ENCODE assay signal across 34 cellular contexts in the genomic region with DNA sequence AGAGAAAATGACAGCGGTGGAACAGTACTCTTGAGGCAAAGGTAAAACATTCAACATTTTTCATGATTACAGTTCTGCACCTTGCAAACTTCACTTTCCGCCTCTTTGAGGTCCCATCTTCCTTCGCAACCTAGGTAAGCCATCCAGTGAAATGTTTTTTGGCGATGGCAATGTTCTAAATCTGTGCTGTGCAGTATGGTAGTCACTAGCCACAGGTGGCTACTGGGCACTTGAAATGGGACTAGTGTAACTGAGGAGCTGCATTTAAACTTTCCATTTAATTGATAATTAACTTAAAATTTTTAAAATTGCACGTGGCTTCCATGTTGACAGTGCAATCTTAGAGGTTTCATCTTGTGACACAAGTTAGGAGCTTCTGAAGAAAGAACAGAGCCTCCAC. TPM values are rescaled to one million over a fixed set of nuclear protein-coding genes. Genes with fewer than 3 reads are reported as not detected.
DNase-seq lines count a peak whose midpoint lies in the region; ATAC-seq and TF ChIP-seq lines count a peak whose summit lies in the region.
"Had no signal": no experiment of that assay in that cellular context is flagged by ENCODE, and none has a peak within 500 bp of the region (broad histone marks: within the 10 kb centered on the region; RNA-seq: fewer than 3 reads in every experiment).

No MANE protein-coding gene starts in this region.

- H3K4me3 ChIP-seq in HEK293 (ENCODE audit: low read depth, low read length) = no peak overlapping the region
- H3K4me3 ChIP-seq: A549; BLaER1; BLaER1 treated with 17β-estradiol and CSF1 and Interleukin-3, amounts not matched to agents 10 nM and 100 nM had no signal

- H3K36me3 ChIP-seq in HEK293 (ENCODE audit: control insufficient read depth in 2 of 2, insufficient read depth in 1 of 2, low read length in 2 of 2) = no peaks in the 10 kb centered on the region
- H3K36me3 ChIP-seq: BE2C; BLaER1; BLaER1 treated with 17β-estradiol and CSF1 and Interleukin-3, amounts not matched to agents 10 nM and 100 nM had no signal

- POLR2A ChIA-PET in HEK293 (lab: Yijun Ruan, JAX) = interaction anchor here (0.9 kb wide), 1 partner anchor 13 kb away, joined by 5 read pairs; a partner anchor contains a TSS

- TF ChIP-seq CTCF in HEK293 (tag by site-specific recombination; IDR thresholded peaks at IDR 0.05) (no peak), VCaP (conservative IDR thresholded peaks at IDR 0.05) (no peak), osteocyte (IDR thresholded peaks at IDR 0.05) (no peak)

- peak overlapping the region; percentile 8 for H3K27ac Mint-ChIP-seq in central memory CD8-positive, alpha-beta T cell (ENCODE audit: low read depth)
- H3K27ac Mint-ChIP-seq in osteocyte (ENCODE audit: unreplicated experiment) = no peak overlapping the region
- H3K27ac Mint-ChIP-seq: B cell; CD14-positive monocyte; CD4-positive, alpha-beta memory T cell; CD4-positive, alpha-beta T cell; CD4-positive, CD25-positive, alpha-beta regulatory T cell; CD8-positive, alpha-beta memory T cell; CD8-positive, alpha-beta T cell had no signal

- no peak overlapping the region for H3K4me3 Mint-ChIP-seq in central memory CD8-positive, alpha-beta T cell
- H3K4me3 Mint-ChIP-seq in osteocyte (ENCODE audit: unreplicated experiment) = no peak overlapping the region
- H3K4me3 Mint-ChIP-seq: B cell; CD14-positive monocyte; CD4-positive, alpha-beta memory T cell; CD4-positive, alpha-beta T cell; CD4-positive, CD25-positive, alpha-beta regulatory T cell; CD8-positive, alpha-beta memory T cell; CD8-positive, alpha-beta T cell had no signal

- no peaks in the 10 kb centered on the region for H3K9me3 ChIP-seq in HEK293 (ENCODE audit: control insufficient read depth, insufficient read depth, low read depth, low read length)
- H3K9me3 ChIP-seq: A549; BE2C; BLaER1; BLaER1 treated with 17β-estradiol and CSF1 and Interleukin-3, amounts not matched to agents 10 nM and 100 nM; Caco-2 had no signal

- ATAC-seq in central memory CD8-positive, alpha-beta T cell (replicated peaks; ENCODE audit: extremely low read depth, poor library complexity, severe bottlenecking) = no peak
- ATAC-seq in GM18502 (IDR thresholded peaks at IDR 0.05; ENCODE audit: poor library complexity, unreplicated experiment) = no peak
- ATAC-seq: A549; CD8-positive, alpha-beta T cell had no signal

- CTCF ChIA-PET in HEK293 (lab: Yijun Ruan, JAX) = interaction anchor here (1.0 to 2.6 kb wide), 2 partner anchors 9 to 11 kb away, joined by 7 to 21 read pairs; no protein-coding TSS in a partner anchor

- no peak for DNase-seq in central memory CD8-positive, alpha-beta T cell (ENCODE audit: low spot score in 2 of 2)
- DNase-seq in osteocyte (ENCODE audit: extremely low spot score, unreplicated experiment) (peak; percentile 44), RKO (ENCODE audit: low spot score) (no peak), cortex of kidney (lab: John Stamatoyannopoulos, UW) (no peak), NCI-H146 treated with DMSO at 0.1 percent for 48 hours (lab: John Stamatoyannopoulos, UW; ENCODE audit: unreplicated experiment) (no peak)
- DNase-seq: 8988T; ACHN; AML-193; BE2C; C1 segment of cervical spinal cord; Caco-2; Calu3; CD4-positive, alpha-beta memory T cell; CD4-positive, alpha-beta T cell; CD4-positive, CD25-positive, alpha-beta regulatory T cell; CD8-positive, alpha-beta memory T cell; CD8-positive, alpha-beta T cell; COR-L47; DMS 273 treated with DMSO at 0.1 percent for 48 hours; DMS153; DMS53; DMS79; DMS79 treated with DMSO at 0.1 percent for 48 hours; DND-41 had no signal

- no peak overlapping the region for H3K27ac ChIP-seq in HEK293 (ENCODE audit: extremely low read depth, low read depth, low read length)
- peak overlapping the region; percentile 72 for H3K27ac ChIP-seq in VCaP
- H3K27ac ChIP-seq: 22Rv1; A549; BLaER1; BLaER1 treated with 17β-estradiol and CSF1 and Interleukin-3, amounts not matched to agents 10 nM and 100 nM; C4-2B had no signal

- no peaks in the 10 kb centered on the region for H3K27me3 Mint-ChIP-seq in central memory CD8-positive, alpha-beta T cell
- no peaks in the 10 kb centered on the region for H3K27me3 Mint-ChIP-seq in osteocyte (ENCODE audit: unreplicated experiment)
- H3K27me3 Mint-ChIP-seq: B cell; CD4-positive, alpha-beta memory T cell; CD4-positive, alpha-beta T cell; CD4-positive, CD25-positive, alpha-beta regulatory T cell; CD8-positive, alpha-beta memory T cell had no signal

- H3K36me3 Mint-ChIP-seq in central memory CD8-positive, alpha-beta T cell (ENCODE audit: insufficient read depth) = peaks cover 2% of the 10 kb centered on the region
- peaks cover 4% of the 10 kb centered on the region for H3K36me3 Mint-ChIP-seq in osteocyte (ENCODE audit: unreplicated experiment)
- H3K36me3 Mint-ChIP-seq: CD4-positive, alpha-beta memory T cell; CD8-positive, alpha-beta T cell had no signal

- H3K4me1 Mint-ChIP-seq in central memory CD8-positive, alpha-beta T cell = peaks cover 5% of the 10 kb centered on the region
- H3K4me1 Mint-ChIP-seq in osteocyte (ENCODE audit: unreplicated experiment) = no peaks in the 10 kb centered on the region
- H3K4me1 Mint-ChIP-seq: CD14-positive monocyte had no signal

- 0 out of 2 replicates have a peak, but pooled peaks cover 4% of the 10 kb centered on the region for H3K4me1 ChIP-seq in HEK293 (ENCODE audit: control insufficient read depth, insufficient read depth, low read length)
- H3K4me1 ChIP-seq: A549, BE2C, BLaER1, Caco-2 had no signal

- H3K9me3 Mint-ChIP-seq in central memory CD8-positive, alpha-beta T cell = no peaks in the 10 kb centered on the region
- no peaks in the 10 kb centered on the region for H3K9me3 Mint-ChIP-seq in osteocyte (ENCODE audit: unreplicated experiment)
- H3K9me3 Mint-ChIP-seq: CD4-positive, alpha-beta memory T cell; CD4-positive, alpha-beta T cell; CD4-positive, CD25-positive, alpha-beta regulatory T cell; CD8-positive, alpha-beta memory T cell; CD8-positive, alpha-beta T cell had no signal

TF ChIP-seq in HEK293, 187 proteins besides CTCF, POLR2A, EP300 and RAD21:
- TF ChIP-seq YY2 (tag by site-specific recombination; IDR thresholded peaks at IDR 0.05) (no peak), SCRT1 (tag by site-specific recombination; IDR thresholded peaks at IDR 0.05; ENCODE audit: borderline replicate concordance) (peak; percentile 55; the same call in 1 of the 2 replicates), ZNF366 (tag by site-specific recombination; conservative IDR thresholded peaks at IDR 0.05) (no peak), ZNF747 (tag by site-specific recombination; IDR thresholded peaks at IDR 0.05) (no peak), GLI2 (tag by site-specific recombination; IDR thresholded peaks at IDR 0.05; ENCODE audit: borderline replicate concordance, low read depth) (no peak), REPIN1 (tag by site-specific recombination; IDR thresholded peaks at IDR 0.05; ENCODE audit: low read depth) (no peak), SCRT2 (tag by site-specific recombination; IDR thresholded peaks at IDR 0.05) (peak; percentile 79; the same call in 1 of the 2 replicates), ZBTB7A (tag by site-specific recombination; IDR thresholded peaks at IDR 0.05; ENCODE audit: low read depth) (no peak), ZNF837 (tag by site-specific recombination; IDR thresholded peaks at IDR 0.05) (no peak), ZNF274 (IDR thresholded peaks at IDR 0.05; ENCODE audit: low read length) (no peak), ZNF274 (tag by site-specific recombination; IDR thresholded peaks at IDR 0.05; ENCODE audit: borderline replicate concordance) (no peak)
- TF ChIP-seq, protein P1, sequence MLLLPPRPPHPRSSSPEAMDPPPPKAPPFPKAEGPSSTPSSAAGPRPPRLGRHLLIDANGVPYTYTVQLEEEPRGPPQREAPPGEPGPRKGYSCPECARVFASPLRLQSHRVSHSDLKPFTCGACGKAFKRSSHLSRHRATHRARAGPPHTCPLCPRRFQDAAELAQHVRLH (tag by site-specific recombination; IDR thresholded peaks at IDR 0.05) = no peak
- TF ChIP-seq, protein P2, sequence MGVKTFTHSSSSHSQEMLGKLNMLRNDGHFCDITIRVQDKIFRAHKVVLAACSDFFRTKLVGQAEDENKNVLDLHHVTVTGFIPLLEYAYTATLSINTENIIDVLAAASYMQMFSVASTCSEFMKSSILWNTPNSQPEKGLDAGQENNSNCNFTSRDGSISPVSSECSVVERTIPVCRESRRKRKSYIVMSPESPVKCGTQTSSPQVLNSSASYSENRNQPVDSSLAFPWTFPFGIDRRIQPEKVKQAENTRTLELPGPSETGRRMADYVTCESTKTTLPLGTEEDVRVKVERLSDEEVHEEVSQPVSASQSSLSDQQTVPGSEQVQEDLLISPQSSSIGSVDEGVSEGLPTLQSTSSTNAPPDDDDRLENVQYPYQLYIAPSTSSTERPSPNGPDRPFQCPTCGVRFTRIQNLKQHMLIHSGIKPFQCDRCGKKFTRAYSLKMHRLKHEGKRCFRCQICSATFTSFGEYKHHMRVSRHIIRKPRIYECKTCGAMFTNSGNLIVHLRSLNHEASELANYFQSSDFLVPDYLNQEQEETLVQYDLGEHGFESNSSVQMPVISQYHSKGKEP (tag by site-specific recombination; IDR thresholded peaks at IDR 0.05) = no peak
- TF ChIP-seq, protein P3, sequence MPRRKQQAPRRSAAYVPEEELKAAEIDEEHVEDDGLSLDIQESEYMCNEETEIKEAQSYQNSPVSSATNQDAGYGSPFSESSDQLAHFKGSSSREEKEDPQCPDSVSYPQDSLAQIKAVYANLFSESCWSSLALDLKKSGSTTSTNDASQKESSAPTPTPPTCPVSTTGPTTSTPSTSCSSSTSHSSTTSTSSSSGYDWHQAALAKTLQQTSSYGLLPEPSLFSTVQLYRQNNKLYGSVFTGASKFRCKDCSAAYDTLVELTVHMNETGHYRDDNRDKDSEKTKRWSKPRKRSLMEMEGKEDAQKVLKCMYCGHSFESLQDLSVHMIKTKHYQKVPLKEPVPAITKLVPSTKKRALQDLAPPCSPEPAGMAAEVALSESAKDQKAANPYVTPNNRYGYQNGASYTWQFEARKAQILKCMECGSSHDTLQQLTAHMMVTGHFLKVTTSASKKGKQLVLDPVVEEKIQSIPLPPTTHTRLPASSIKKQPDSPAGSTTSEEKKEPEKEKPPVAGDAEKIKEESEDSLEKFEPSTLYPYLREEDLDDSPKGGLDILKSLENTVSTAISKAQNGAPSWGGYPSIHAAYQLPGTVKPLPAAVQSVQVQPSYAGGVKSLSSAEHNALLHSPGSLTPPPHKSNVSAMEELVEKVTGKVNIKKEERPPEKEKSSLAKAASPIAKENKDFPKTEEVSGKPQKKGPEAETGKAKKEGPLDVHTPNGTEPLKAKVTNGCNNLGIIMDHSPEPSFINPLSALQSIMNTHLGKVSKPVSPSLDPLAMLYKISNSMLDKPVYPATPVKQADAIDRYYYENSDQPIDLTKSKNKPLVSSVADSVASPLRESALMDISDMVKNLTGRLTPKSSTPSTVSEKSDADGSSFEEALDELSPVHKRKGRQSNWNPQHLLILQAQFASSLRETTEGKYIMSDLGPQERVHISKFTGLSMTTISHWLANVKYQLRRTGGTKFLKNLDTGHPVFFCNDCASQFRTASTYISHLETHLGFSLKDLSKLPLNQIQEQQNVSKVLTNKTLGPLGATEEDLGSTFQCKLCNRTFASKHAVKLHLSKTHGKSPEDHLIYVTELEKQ (tag by site-specific recombination; IDR thresholded peaks at IDR 0.05; ENCODE audit: borderline replicate concordance) = no peak

RNA-seq across cellular contexts. Expression of a gene that starts 13.0 kb away (rescaled TPM):
- 13.4 and 14.8 TPM in 2 replicates for total RNA-seq in osteocyte

RNA-seq across cellular contexts. Expression of a gene that starts 13.4 kb away (rescaled TPM):
- 13.5 and 14.7 TPM in 2 replicates for total RNA-seq in osteocyte
